Comparison of ENCODE assay signal across 13 cellular contexts in the genomic region with DNA sequence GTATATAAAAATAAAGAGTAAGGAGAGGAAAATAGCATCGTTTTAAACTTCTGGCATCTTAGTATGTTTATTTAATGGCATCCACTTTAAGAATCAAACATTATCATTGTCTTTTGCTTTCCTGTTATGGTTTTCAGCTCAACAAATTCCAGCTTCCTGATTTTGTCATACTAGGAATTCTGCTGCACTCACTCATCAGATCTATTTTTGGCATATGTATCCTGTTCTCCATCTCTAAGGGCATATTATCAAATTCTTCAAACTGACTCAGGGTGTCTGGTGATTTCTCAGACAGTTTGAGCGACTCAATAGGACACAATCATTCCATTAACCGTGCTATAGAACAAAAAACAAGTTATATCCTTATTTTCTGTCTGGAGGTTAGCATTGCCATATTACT.
DNase-seq lines count a peak whose midpoint lies in the region; ATAC-seq, FAIRE-seq and TF ChIP-seq lines count a peak whose summit lies in the region.
"Had no signal": no experiment of that assay in that cellular context is flagged by ENCODE, and none has a peak within 500 bp of the region (broad histone marks: within the 10 kb centered on the region; RNA-seq: fewer than 3 reads in every experiment).

No MANE protein-coding gene starts in this region.

- no peak overlapping the region for H3K4me3 ChIP-seq in tibial artery
- no peak overlapping the region for H3K4me3 ChIP-seq in upper lobe of right lung
- H3K4me3 ChIP-seq: sigmoid colon had no signal

- H3K27ac ChIP-seq in foreskin keratinocyte (peak overlapping the region; percentile 52), tibial artery (peak overlapping the region; percentile 63 to 66), upper lobe of right lung (no peak overlapping the region)
- H3K27ac ChIP-seq: sigmoid colon had no signal

- intact Hi-C loops in tibial artery (cut with DNase I; ENCODE audit: low total_unique reads), result no loop called here
- intact Hi-C loops in upper lobe of right lung (cut with DNase I), result no loop called here

- peak; percentile 34 for ATAC-seq in foreskin keratinocyte
- ATAC-seq in upper lobe of right lung, result no peak

- TF ChIP-seq CTCF in foreskin keratinocyte (conservative IDR thresholded peaks at IDR 0.05), result no peak
- no peak for TF ChIP-seq CTCF in tibial artery (IDR thresholded peaks at IDR 0.05)
- no peak for TF ChIP-seq CTCF in upper lobe of right lung (IDR thresholded peaks at IDR 0.05)

- H3K4me1 ChIP-seq in foreskin keratinocyte, result peaks cover 3% of the 10 kb centered on the region
- peaks cover 0 to 67% (median 4%) of the 10 kb centered on the region in 4 donors for H3K4me1 ChIP-seq in tibial artery
- no peaks in the 10 kb centered on the region for H3K4me1 ChIP-seq in upper lobe of right lung

- H3K36me3 ChIP-seq in tibial artery, result no peaks in the 10 kb centered on the region
- H3K36me3 ChIP-seq in upper lobe of right lung, result no peaks in the 10 kb centered on the region
- H3K36me3 ChIP-seq: sigmoid colon had no signal

- H3K9me3 ChIP-seq in tibial artery (no peaks in the 10 kb centered on the region), upper lobe of right lung (no peaks in the 10 kb centered on the region)
- H3K9me3 ChIP-seq: sigmoid colon had no signal

- DNase-seq in GM19239 (ENCODE audit: insufficient read length, low spot score) (no peak), astrocyte of the hippocampus (ENCODE audit: low read depth, low spot score) (peak; percentile 21), foreskin keratinocyte (peak; percentile 5 to 56), tibial artery (no peak), upper lobe of right lung (no peak), NCI-H1105 treated with DMSO at 0.1 percent for 48 hours (lab: John Stamatoyannopoulos, UW) (no peak), amygdala (lab: John Stamatoyannopoulos, UW) (no peak)
- DNase-seq: activated CD4-positive, alpha-beta T cell treated with anti-CD3 and anti-CD28 coated beads for 1 hour; head of caudate nucleus; NCI-H1048; NCI-H2171 treated with DMSO at 0.1 percent for 48 hours; sigmoid colon; stimulated activated naive CD4-positive, alpha-beta T cell treated with Interleukin-2 at 50 U/mL for 16 hours had no signal

- peak; percentile 67 for FAIRE-seq in GM19239 (lab: Jason Lieb, UNC)

- H3K27me3 ChIP-seq in foreskin keratinocyte, result no peaks in the 10 kb centered on the region
- no peaks in the 10 kb centered on the region for H3K27me3 ChIP-seq in tibial artery
- H3K27me3 ChIP-seq in upper lobe of right lung, result no peaks in the 10 kb centered on the region
- H3K27me3 ChIP-seq: sigmoid colon had no signal

Comparison
In these comparisons a context has a peak if more than half of its experiments do, and no peak if none do; other contexts are left out.
1. DNase-seq: peak in astrocyte of the hippocampus (single experiment) and foreskin keratinocyte (2 of 2); none in GM19239 (single experiment), tibial artery (0 of 2), upper lobe of right lung (single experiment), NCI-H1105 treated with DMSO at 0.1 percent for 48 hours (single experiment) and amygdala (0 of 56).